Comparison of ENCODE assay signal across 13 cellular contexts in genomic region chr15:49843725-49844124, GRCh38.
"Had no signal": no experiment of that assay in that cellular context is flagged by ENCODE, and none has a peak within 500 bp of the region (broad histone marks: within the 10 kb centered on the region; RNA-seq: fewer than 3 reads in every experiment).

No MANE protein-coding gene starts in this region.

- H3K4me3 Mint-ChIP-seq: activated naive CD4-positive, alpha-beta T cell treated with anti-CD3 and anti-CD28 coated beads, Interleukin-2, amount 10 ng/mL, durations not matched to agents 7 days and 5 days; nephron progenitor cell; stimulated activated naive CD8-positive, alpha-beta T cell treated with anti-CD3 and anti-CD28 coated beads, Interleukin-15, Interleukin-2, amounts not matched to agents 100 ng/mL and 50 ng/mL, for 24 hours had no signal

- H3K9me3 ChIP-seq: ascending aorta, upper lobe of right lung had no signal

- H3K4me1 ChIP-seq: foreskin keratinocyte, upper lobe of right lung had no signal

- DNase-seq: activated CD4-positive, alpha-beta T cell treated with anti-CD3 and anti-CD28 coated beads for 1 hour; activated CD4-positive, alpha-beta T cell treated with anti-CD3 and anti-CD28 coated beads, Interleukin-2, amount 50 U/mL, for 48 hours; activated naive CD4-positive, alpha-beta T cell treated with anti-CD3 and anti-CD28 coated beads, Interleukin-2, amount 10 ng/mL, durations not matched to agents 7 days and 5 days; foreskin keratinocyte; kidney glomerular epithelial cell; nephron progenitor cell; occipital lobe; upper lobe of right lung had no signal

- H3K36me3 Mint-ChIP-seq: activated naive CD4-positive, alpha-beta T cell treated with anti-CD3 and anti-CD28 coated beads, Interleukin-2, amount 10 ng/mL, durations not matched to agents 7 days and 5 days had no signal

- H3K27ac ChIP-seq: ascending aorta, coronary artery, foreskin keratinocyte, upper lobe of right lung, VCaP had no signal

- H3K4me1 Mint-ChIP-seq: activated naive CD4-positive, alpha-beta T cell treated with anti-CD3 and anti-CD28 coated beads, Interleukin-2, amount 10 ng/mL, durations not matched to agents 7 days and 5 days; nephron progenitor cell had no signal

- ATAC-seq: foreskin keratinocyte, upper lobe of right lung had no signal

- H3K27me3 ChIP-seq: ascending aorta, foreskin keratinocyte, upper lobe of right lung had no signal

- H3K27me3 Mint-ChIP-seq: stimulated activated naive CD8-positive, alpha-beta T cell treated with anti-CD3 and anti-CD28 coated beads, Interleukin-15, Interleukin-2, amounts not matched to agents 100 ng/mL and 50 ng/mL, for 24 hours had no signal

- H3K36me3 ChIP-seq: ascending aorta, upper lobe of right lung had no signal

- H3K27ac Mint-ChIP-seq: activated naive CD4-positive, alpha-beta T cell treated with anti-CD3 and anti-CD28 coated beads, Interleukin-2, amount 10 ng/mL, durations not matched to agents 7 days and 5 days; activated T-helper 2 cell treated with anti-CD3 and anti-CD28 coated beads, Interferon-gamma antibody, Interleukin-2, Interleukin-4, amounts not matched to agents 10 μg/mL and 5 μg/mL and 100 μg/mL, durations not matched to agents 14 hours and 24 hours and 36 hours; nephron progenitor cell; stimulated activated naive CD8-positive, alpha-beta T cell treated with anti-CD3 and anti-CD28 coated beads, Interleukin-15, Interleukin-2, amounts not matched to agents 100 ng/mL and 50 ng/mL, for 24 hours had no signal

- H3K4me3 ChIP-seq: ascending aorta, coronary artery, upper lobe of right lung had no signal
